8 cellular contexts compared by ENCODE assay signal in the genomic region with DNA sequence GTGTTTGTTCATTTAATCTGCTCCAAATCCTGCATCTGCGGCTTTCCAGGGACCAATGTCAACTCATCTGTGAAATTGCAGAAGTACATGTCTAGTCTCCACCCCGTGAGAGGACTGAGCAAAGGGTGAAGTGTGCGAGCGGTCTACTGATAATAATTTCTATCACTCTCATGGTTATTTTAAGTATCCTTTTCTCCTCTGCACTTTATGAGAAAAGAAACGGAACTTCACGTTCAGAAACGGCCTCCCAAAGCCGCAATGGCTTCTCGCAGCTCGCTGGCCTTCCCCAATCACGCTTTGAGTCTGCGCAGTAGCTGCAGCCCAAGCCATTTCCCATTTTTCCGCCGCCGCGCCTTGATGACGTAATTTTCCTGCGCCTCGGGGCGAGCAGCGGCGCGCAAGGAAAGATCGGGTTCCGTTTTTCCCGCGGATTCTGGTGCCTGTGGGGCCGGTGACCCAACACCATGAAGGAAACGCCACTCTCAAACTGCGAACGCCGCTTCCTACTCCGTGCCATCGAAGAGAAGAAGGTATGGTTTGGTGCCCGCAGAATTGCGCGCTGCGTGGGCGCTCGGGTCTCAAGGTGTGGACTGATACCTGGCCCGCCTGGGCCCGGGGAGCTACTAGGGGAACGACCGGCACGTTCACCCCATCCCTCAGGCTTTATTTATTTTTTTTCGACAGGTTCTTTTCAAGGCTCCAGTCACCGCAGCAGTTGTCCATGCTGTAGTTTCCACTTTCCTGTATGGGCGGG. TPM values are rescaled to one million over a fixed set of nuclear protein-coding genes. Genes with fewer than 3 reads are reported as not detected.
A peak's percentile ranks its signal among the peaks of the same experiment; 100 is the strongest.
DNase-seq lines count a peak whose midpoint lies in the region; ATAC-seq and TF ChIP-seq lines count a peak whose summit lies in the region.

EXOSC9 (plus strand) TSS at position 363 of the 754 bp plus-strand sequence; CDS start at position 465, 102 bp downstream.

- peak within 1 kb of the TSS; percentile 88 for H3K4me3 Mint-ChIP-seq in nephron progenitor cell
- peak within 1 kb of the TSS; percentile 82 to 90 for H3K4me3 Mint-ChIP-seq in stimulated activated naive CD8-positive, alpha-beta T cell treated with anti-CD3 and anti-CD28 coated beads, Interleukin-15, amount 100 ng/mL, for 72 hours

- no peaks in the 10 kb centered on the region for H3K9me3 Mint-ChIP-seq in nephron progenitor cell
- no peaks in the 10 kb centered on the region for H3K9me3 Mint-ChIP-seq in stimulated activated naive CD8-positive, alpha-beta T cell treated with anti-CD3 and anti-CD28 coated beads, Interleukin-15, amount 100 ng/mL, for 72 hours

- no peak for TF ChIP-seq CTCF in fibroblast of the aortic adventitia (IDR thresholded peaks at IDR 0.05; ENCODE audit: insufficient read depth, low read length)
- no peak for TF ChIP-seq CTCF in nephron progenitor cell (IDR thresholded peaks at IDR 0.05)

- H3K27me3 ChIP-seq in H7 (ENCODE audit: control insufficient read depth, insufficient read depth, low read length) = no peaks in the 10 kb centered on the region
- no peaks in the 10 kb centered on the region for H3K27me3 ChIP-seq in MG63

- H3K4me1 Mint-ChIP-seq in nephron progenitor cell = peaks cover 31% of the 10 kb centered on the region
- peaks cover 47% of the 10 kb centered on the region for H3K4me1 Mint-ChIP-seq in stimulated activated naive CD8-positive, alpha-beta T cell treated with anti-CD3 and anti-CD28 coated beads, Interleukin-15, amount 100 ng/mL, for 72 hours

- peak; percentile 85 for ATAC-seq in stimulated activated naive CD8-positive, alpha-beta T cell treated with anti-CD3 and anti-CD28 coated beads, Interleukin-15, amount 100 ng/mL, for 72 hours

- peaks cover 26% of the 10 kb centered on the region for H3K36me3 Mint-ChIP-seq in nephron progenitor cell (ENCODE audit: low read depth)

- DNase-seq in ELF-1 (ENCODE audit: low read depth, low spot score) (peak; percentile 96), H7 (peak; percentile 77), MG63 (peak; percentile 94), SHP77 treated with DMSO at 0.1 percent for 48 hours (lab: John Stamatoyannopoulos, UW) (peak; percentile 80), fibroblast of the aortic adventitia (ENCODE audit: low read depth) (peak; percentile 96), nephron progenitor cell (peak; percentile 98)
- DNase-seq in activated effector memory CD4-positive, alpha-beta T cell treated with anti-CD3 and anti-CD28 coated beads, Interleukin-2, amount 50 U/mL, for 16 hours = peak; percentile 98
- peak; percentile 89 to 94 for DNase-seq in stimulated activated naive CD8-positive, alpha-beta T cell treated with anti-CD3 and anti-CD28 coated beads, Interleukin-15, amount 100 ng/mL, for 72 hours

- H3K27ac Mint-ChIP-seq in nephron progenitor cell = peak within 1 kb of the TSS; percentile 99
- H3K27ac Mint-ChIP-seq in stimulated activated naive CD8-positive, alpha-beta T cell treated with anti-CD3 and anti-CD28 coated beads, Interleukin-15, amount 100 ng/mL, for 72 hours = peak within 1 kb of the TSS; percentile 95 to 98

- H3K4me3 ChIP-seq in H7 (ENCODE audit: insufficient read depth, low read depth, low read length) (peak within 1 kb of the TSS; percentile 97), MG63 (peak within 1 kb of the TSS; percentile 85), fibroblast of the aortic adventitia (ENCODE audit: low read depth, low read length) (peak within 1 kb of the TSS; percentile 100)

- H3K9me3 ChIP-seq in MG63 = no peaks in the 10 kb centered on the region

- H3K27me3 Mint-ChIP-seq in nephron progenitor cell (ENCODE audit: low read depth, poor library complexity) = peaks cover 14% of the 10 kb centered on the region
- H3K27me3 Mint-ChIP-seq in stimulated activated naive CD8-positive, alpha-beta T cell treated with anti-CD3 and anti-CD28 coated beads, Interleukin-15, amount 100 ng/mL, for 72 hours = peaks cover 3% of the 10 kb centered on the region

- peaks cover 15% of the 10 kb centered on the region for H3K36me3 ChIP-seq in H7 (replicated peaks; ENCODE audit: control insufficient read depth, insufficient read depth, low read length)
- peaks cover 46% of the 10 kb centered on the region for H3K36me3 ChIP-seq in MG63

RNA-seq across cellular contexts. Expression of gene EXOSC9, which starts in this region (rescaled TPM):
- 56.9 and 60.8 TPM in 2 replicates for total RNA-seq in H7 (2014; rRNA removed; shearing (Covaris generic))
- 69.5 and 76.5 TPM in 2 replicates for total RNA-seq in MG63 (2014; rRNA removed; shearing (Covaris generic); ENCODE audit: low replicate concordance)
- 26.8 and 50.7 TPM in 2 replicates for total RNA-seq in fibroblast of the aortic adventitia (ENCODE audit: low replicate concordance)

Comparison
In these comparisons a context has a peak if more than half of its experiments do, and no peak if none do; other contexts are left out.
1. Peak in every context shown above with its lines: DNase-seq, ATAC-seq and H3K4me3 ChIP-seq.